19 cellular contexts compared by ENCODE assay signal in genomic region chr9:89379031-89379430, GRCh38.
DNase-seq lines count a peak whose midpoint lies in the region; ATAC-seq, FAIRE-seq and TF ChIP-seq lines count a peak whose summit lies in the region.
"Had no signal": no experiment of that assay in that cellular context is flagged by ENCODE, and none has a peak within 500 bp of the region (broad histone marks: within the 10 kb centered on the region; RNA-seq: fewer than 3 reads in every experiment).

No MANE protein-coding gene starts in this region.

- H3K4me3 Mint-ChIP-seq in activated naive CD4-positive, alpha-beta T cell treated with anti-CD3 and anti-CD28 coated beads for 36 hours, result no peak overlapping the region
- H3K4me3 Mint-ChIP-seq in stimulated activated naive B cell treated with anti-CD40 and anti-IgM and Interleukin-4, amounts not matched to agents 10 μg/mL and 1 μg/mL and 100 μg/mL, for 72 hours, result no peak overlapping the region

- no peak overlapping the region for H3K27ac ChIP-seq in IMR-90 (ENCODE audit: insufficient read depth, low read length)
- H3K27ac ChIP-seq in GM12878 (ENCODE audit: control insufficient read depth, insufficient read depth), result no peak overlapping the region
- H3K27ac ChIP-seq in kidney (ENCODE audit: low read depth in 2 of 2, low read length in 2 of 2), result no peak overlapping the region
- no peak overlapping the region for H3K27ac ChIP-seq in effector memory CD4-positive, alpha-beta T cell (ENCODE audit: insufficient read depth, low read length, poor library complexity, severe bottlenecking)
- H3K27ac ChIP-seq: BLaER1, SJCRH30 had no signal

- peak overlapping the region; percentile 65 for H2BK120ac ChIP-seq in IMR-90 (ENCODE audit: low read depth, low read length)

- no peaks in the 10 kb centered on the region for H3K79me1 ChIP-seq in IMR-90 (ENCODE audit: low read depth in 1 of 2, low read length in 2 of 2)

- 100% methylated on average over 1 of the region's 14 CpGs; no CpG with 5 or more reads in 1 of the 2 experiments for WGBS in IMR-90 (ENCODE audit: extremely low coverage in 2 of 2, insufficient read length in 1 of 2), 2 experiments
- WGBS in GM12878 (ENCODE audit: insufficient coverage, insufficient replicate concordance, low lambda C conversion rate, missing lambda C conversion rate), result 95% methylated on average over 14 of the region's 14 CpGs

- H3K4me1 ChIP-seq in IMR-90 (ENCODE audit: control insufficient read depth, insufficient read depth, low read length), result peaks cover 18% of the 10 kb centered on the region
- H3K4me1 ChIP-seq in GM12878 (ENCODE audit: control insufficient read depth, insufficient read depth, low read length), result peaks cover 23% of the 10 kb centered on the region
- H3K4me1 ChIP-seq in kidney (ENCODE audit: control insufficient read depth in 1 of 2, insufficient read depth in 1 of 2, low read depth in 1 of 2, low read length in 2 of 2), result peaks cover 11 to 14% of the 10 kb centered on the region in 2 donors
- H3K4me1 ChIP-seq in effector memory CD4-positive, alpha-beta T cell (ENCODE audit: control insufficient read depth, insufficient read depth, low read length, poor library complexity, severe bottlenecking), result peaks cover 11% of the 10 kb centered on the region
- H3K4me1 ChIP-seq: SJCRH30 had no signal

- no peak for FAIRE-seq in GM12878 (lab: Jason Lieb, UNC)
- FAIRE-seq in kidney (lab: Jason Lieb, UNC), result no peak
- FAIRE-seq: colon had no signal

- no peak overlapping the region for H4K91ac ChIP-seq in IMR-90 (ENCODE audit: insufficient read depth, low read depth, low read length)

- SMC1A ChIA-PET in GM12878 (lab: Charles Lee; ENCODE audit: uncharacterized antibody, unreplicated experiment), result interaction anchor here (0.8 kb wide), 1 partner anchor 170 kb away, joined by 3 read pairs; no protein-coding TSS in a partner anchor

- H3K9ac ChIP-seq in IMR-90 (ENCODE audit: low read depth, low read length) (no peak overlapping the region), GM12878 (ENCODE audit: control insufficient read depth, insufficient read depth, low read length) (no peak overlapping the region), kidney (ENCODE audit: low read length in 2 of 2) (no peak overlapping the region)
- H3K9ac ChIP-seq: BLaER1 had no signal

- H3K27me3 ChIP-seq in IMR-90 (ENCODE audit: control insufficient read depth, insufficient read depth, low read length) (no peaks in the 10 kb centered on the region), GM12878 (replicated peaks in 1 of 2; ENCODE audit: control insufficient read depth in 2 of 2, insufficient read depth in 2 of 2, low read length in 1 of 2) (no peaks in the 10 kb centered on the region)
- no peaks in the 10 kb centered on the region for H3K27me3 ChIP-seq in effector memory CD4-positive, alpha-beta T cell (replicated peaks; ENCODE audit: control insufficient read depth, insufficient read depth, low read length, poor library complexity, severe bottlenecking)
- H3K27me3 ChIP-seq: BLaER1 had no signal

- H3K36me3 ChIP-seq in IMR-90 (ENCODE audit: control insufficient read depth, insufficient read depth, low read length), result peaks cover 18% of the 10 kb centered on the region
- peaks cover 43 to 45% of the 10 kb centered on the region in 2 experiments for H3K36me3 ChIP-seq in GM12878 (ENCODE audit: control insufficient read depth in 2 of 2, insufficient read depth in 2 of 2, low read length in 1 of 2)
- H3K36me3 ChIP-seq in kidney (ENCODE audit: control insufficient read depth in 1 of 2, insufficient read depth in 2 of 2, low read length in 2 of 2), result peaks cover 11 to 30% of the 10 kb centered on the region in 2 donors
- H3K36me3 ChIP-seq in effector memory CD4-positive, alpha-beta T cell (ENCODE audit: control insufficient read depth, insufficient read depth, low read length), result peaks cover 66% of the 10 kb centered on the region
- H3K36me3 ChIP-seq: SJCRH30 had no signal

- intact Hi-C loops in activated naive CD4-positive, alpha-beta T cell treated with anti-CD3 and anti-CD28 coated beads for 36 hours (cut with micrococcal nuclease), result no loop called here
- intact Hi-C loops in IMR-90 (cut with micrococcal nuclease) (no loop called here), GM12878 (cut with micrococcal nuclease; ENCODE audit: unreplicated experiment) (no loop called here), kidney (cut with DNase I) (no loop called here)

- RAD21 ChIA-PET in GM12878 (lab: Charles Lee; ENCODE audit: unreplicated experiment), result no interaction called here

- no peaks in the 10 kb centered on the region for H3K9me3 Mint-ChIP-seq in activated naive CD4-positive, alpha-beta T cell treated with anti-CD3 and anti-CD28 coated beads for 36 hours
- no peaks in the 10 kb centered on the region for H3K9me3 Mint-ChIP-seq in stimulated activated naive B cell treated with anti-CD40 and anti-IgM and Interleukin-4, amounts not matched to agents 10 μg/mL and 1 μg/mL and 100 μg/mL, for 72 hours

- H3K18ac ChIP-seq in IMR-90 (ENCODE audit: low read depth, low read length), result no peak overlapping the region

- no peaks in the 10 kb centered on the region for H3K9me3 ChIP-seq in IMR-90 (ENCODE audit: control insufficient read depth, insufficient read depth, low read length)
- H3K9me3 ChIP-seq in GM12878 (replicated peaks; ENCODE audit: control insufficient read depth, insufficient read depth, low read length), result no peaks in the 10 kb centered on the region
- H3K9me3 ChIP-seq in kidney (ENCODE audit: control insufficient read depth in 1 of 2, low read length in 2 of 2), result no peaks in the 10 kb centered on the region
- H3K9me3 ChIP-seq in effector memory CD4-positive, alpha-beta T cell (ENCODE audit: control insufficient read depth, low read length), result no peaks in the 10 kb centered on the region
- H3K9me3 ChIP-seq: BLaER1, SJCRH30 had no signal

- BruUV-seq in IMR-90 (replicated peaks; lab: Mats Ljungman, UMichigan), result no TSS peak
- TSS peak; percentile 44 for BruUV-seq in GM12878 (replicated peaks; lab: Mats Ljungman, UMichigan)

- H3K4me1 Mint-ChIP-seq in activated naive CD4-positive, alpha-beta T cell treated with anti-CD3 and anti-CD28 coated beads for 36 hours (ENCODE audit: low read depth), result peaks cover 62% of the 10 kb centered on the region
- H3K4me1 Mint-ChIP-seq in stimulated activated naive B cell treated with anti-CD40 and anti-IgM and Interleukin-4, amounts not matched to agents 10 μg/mL and 1 μg/mL and 100 μg/mL, for 72 hours, result peaks cover 42 to 62% of the 10 kb centered on the region in 2 donors

- no peak overlapping the region; the same call in 2 of the 3 replicates for H2BK15ac ChIP-seq in IMR-90 (ENCODE audit: low read depth, low read length)

- no peak for DNase-seq in activated naive CD4-positive, alpha-beta T cell treated with anti-CD3 and anti-CD28 coated beads for 36 hours
- no peak for DNase-seq in activated naive CD4-positive, alpha-beta T cell treated with Interleukin-2 at 50 U/mL for 16 hours
- DNase-seq in IMR-90 (no peak), GM12878 (ENCODE audit: low read depth, low spot score) (no peak), kidney (no peak)
- DNase-seq in stimulated activated naive B cell treated with anti-CD40 and anti-IgM and Interleukin-4, amounts not matched to agents 10 μg/mL and 1 μg/mL and 100 μg/mL, for 72 hours, result no peak
- DNase-seq in effector memory CD4-positive, alpha-beta T cell, result no peak
- DNase-seq: ACHN; activated CD4-positive, alpha-beta T cell treated with anti-CD3 and anti-CD28 coated beads, Interleukin-2, amount 50 U/mL, for 48 hours; activated T-cell treated with anti-CD3 and anti-CD28 coated beads, Interleukin-2, amount 50 U/mL, for 1 hour; kidney glomerular epithelial cell; NCI-H1436; NCI-H2171; NCI-H524; SJCRH30 had no signal

- ATAC-seq in IMR-90 (ENCODE audit: low read depth) (no peak), GM12878 (no peak), HG03469 (IDR thresholded peaks at IDR 0.05; ENCODE audit: unreplicated experiment) (no peak)
- ATAC-seq in stimulated activated naive B cell treated with anti-CD40 and anti-IgM and Interleukin-4, amounts not matched to agents 10 μg/mL and 1 μg/mL and 100 μg/mL, for 72 hours (replicated peaks), result no peak
- ATAC-seq: Panc1 had no signal

- no peak overlapping the region for H3K4me2 ChIP-seq in IMR-90 (ENCODE audit: low read depth, low read length)
- H3K4me2 ChIP-seq in GM12878 (ENCODE audit: control insufficient read depth, insufficient read depth), result no peak overlapping the region
- H3K4me2 ChIP-seq: BLaER1 had no signal

- H3K4me3 ChIP-seq in IMR-90 (ENCODE audit: insufficient read depth, low read depth, low read length) (no peak overlapping the region), GM12878 (no peak overlapping the region), kidney (ENCODE audit: low read length in 2 of 2) (no peak overlapping the region)
- H3K4me3 ChIP-seq in effector memory CD4-positive, alpha-beta T cell (ENCODE audit: insufficient read depth, low read depth, low read length, poor library complexity, severe bottlenecking), result no peak overlapping the region
- H3K4me3 ChIP-seq: BLaER1, SJCRH30 had no signal

- H3K36me3 Mint-ChIP-seq in activated naive CD4-positive, alpha-beta T cell treated with anti-CD3 and anti-CD28 coated beads for 36 hours (ENCODE audit: low read depth), result peaks cover 55% of the 10 kb centered on the region
- H3K36me3 Mint-ChIP-seq in stimulated activated naive B cell treated with anti-CD40 and anti-IgM and Interleukin-4, amounts not matched to agents 10 μg/mL and 1 μg/mL and 100 μg/mL, for 72 hours, result peaks cover 56 to 75% of the 10 kb centered on the region in 2 donors

- no peak overlapping the region for H3K4ac ChIP-seq in IMR-90 (ENCODE audit: low read depth, low read length)

- TF ChIP-seq POLR2A in IMR-90 (IDR thresholded peaks at IDR 0.05; ENCODE audit: low read depth, low read length), result no peak
- no peak for TF ChIP-seq POLR2A in GM12878 (IDR thresholded peaks at IDR 0.05; ENCODE audit: low read depth, low read length)

- 0 out of 2 replicates have a peak overlapping the region, but pooled peaks have one; percentile 8 for H2AK5ac ChIP-seq in IMR-90 (ENCODE audit: low read depth, low read length)

- no peak overlapping the region for H4K8ac ChIP-seq in IMR-90 (ENCODE audit: low read depth in 2 of 2, low read length in 2 of 2)

- H3K9me1 ChIP-seq in IMR-90 (ENCODE audit: insufficient read depth, low read length), result no peaks in the 10 kb centered on the region

- no peaks in the 10 kb centered on the region for H3K27me3 Mint-ChIP-seq in activated naive CD4-positive, alpha-beta T cell treated with anti-CD3 and anti-CD28 coated beads for 36 hours (ENCODE audit: low read depth)
- H3K27me3 Mint-ChIP-seq in stimulated activated naive B cell treated with anti-CD40 and anti-IgM and Interleukin-4, amounts not matched to agents 10 μg/mL and 1 μg/mL and 100 μg/mL, for 72 hours, result no peaks in the 10 kb centered on the region

- H3K23ac ChIP-seq in IMR-90 (ENCODE audit: low read depth, low read length), result no peak overlapping the region

- in situ Hi-C loops in IMR-90 (cut with MboI; ENCODE audit: low sequenced_read_pairs), result no loop called here
- in situ Hi-C loops in GM12878 (cut with MboI), result no loop called here

- dilution Hi-C loops in IMR-90 (cut with HindIII; ENCODE audit: low sequenced_read_pairs, unreplicated experiment), result no loop called here

- TF ChIP-seq CTCF in IMR-90 (conservative IDR thresholded peaks at IDR 0.05; ENCODE audit: low read depth, low read length) (no peak), GM12878 (IDR thresholded peaks at IDR 0.05 in 2 of 3, conservative IDR thresholded peaks at IDR 0.05 in 1 of 3; ENCODE audit: control insufficient read depth in 2 of 3, extremely low read depth in 1 of 3, insufficient read depth in 1 of 3, low read depth in 3 of 3, low read length in 3 of 3) (no peak), kidney (IDR thresholded peaks at IDR 0.05; ENCODE audit: borderline replicate concordance, extremely low read depth, insufficient read depth) (no peak)

- CTCF ChIA-PET in activated naive CD4-positive, alpha-beta T cell treated with anti-CD3 and anti-CD28 coated beads for 36 hours (lab: Charles Lee), result interaction anchor here (0.6 to 1.6 kb wide), 2 partner anchors 109 to 170 kb away, joined by 4 to 7 read pairs; no protein-coding TSS in a partner anchor
- CTCF ChIA-PET in IMR-90 (lab: Yijun Ruan, JAX), result no interaction called here
- CTCF ChIA-PET in GM12878 (lab: Yijun Ruan, JAX), result no interaction called here

- H3K27ac Mint-ChIP-seq in activated naive CD4-positive, alpha-beta T cell treated with anti-CD3 and anti-CD28 coated beads for 36 hours, result peak overlapping the region; percentile 68
- peak overlapping the region; percentile 60 for H3K27ac Mint-ChIP-seq in stimulated activated naive B cell treated with anti-CD40 and anti-IgM and Interleukin-4, amounts not matched to agents 10 μg/mL and 1 μg/mL and 100 μg/mL, for 72 hours

- H4K20me1 ChIP-seq in IMR-90 (ENCODE audit: insufficient read depth, low read length), result no peaks in the 10 kb centered on the region
- H4K20me1 ChIP-seq in GM12878 (ENCODE audit: control insufficient read depth, insufficient read depth), result no peaks in the 10 kb centered on the region

- H2BK5ac ChIP-seq in IMR-90 (ENCODE audit: low read depth, low read length, poor library complexity, severe bottlenecking), result no peak overlapping the region

- no peaks in the 10 kb centered on the region for H3K79me2 ChIP-seq in GM12878 (ENCODE audit: control insufficient read depth, insufficient read depth, low read length)

- H2AFZ ChIP-seq in IMR-90 (replicated peaks; ENCODE audit: low read length, poor library complexity) (no peak overlapping the region), GM12878 (ENCODE audit: control insufficient read depth, low read depth, low read length) (no peak overlapping the region)

- no peak overlapping the region for H3K56ac ChIP-seq in IMR-90 (ENCODE audit: extremely low read depth, insufficient read depth, low read length)

- peak overlapping the region; percentile 73; the same call in 1 of the 2 replicates for H2BK20ac ChIP-seq in IMR-90 (ENCODE audit: low read depth, low read length)

- TF ChIP-seq RAD21 in IMR-90 (IDR thresholded peaks at IDR 0.05; ENCODE audit: low read length) (no peak), GM12878 (IDR thresholded peaks at IDR 0.05; ENCODE audit: insufficient read depth, low read depth, low read length) (no peak)

- no peak overlapping the region for H3K14ac ChIP-seq in IMR-90 (replicated peaks; ENCODE audit: low read depth, low read length)

- H2AK9ac ChIP-seq in IMR-90 (replicated peaks; ENCODE audit: low read depth, low read length, poor library complexity), result no peak overlapping the region

- TF ChIP-seq EP300 in GM12878 (IDR thresholded peaks at IDR 0.05; ENCODE audit: borderline replicate concordance in 1 of 2, control insufficient read depth in 1 of 2, low read depth in 2 of 2, low read length in 2 of 2), result no peak

- no peak overlapping the region for H4K5ac ChIP-seq in IMR-90 (ENCODE audit: low read depth, low read length)

- POLR2A ChIA-PET in IMR-90 (lab: Charles Lee; ENCODE audit: unreplicated experiment) (no interaction called here), GM12878 (lab: Charles Lee) (no interaction called here)
